In genomic region chr11:9577551-9577950, GRCh38 we compare ENCODE assay signal across 8 cellular contexts. TPM values are rescaled to one million over a fixed set of nuclear protein-coding genes. Genes with fewer than 3 reads are reported as not detected.
DNase-seq lines count a peak whose midpoint lies in the region; ATAC-seq, FAIRE-seq and TF ChIP-seq lines count a peak whose summit lies in the region.

No MANE protein-coding gene starts in this region.

- H3K27me3 ChIP-seq in transverse colon: no peaks in the 10 kb centered on the region

- H3K4me3 ChIP-seq in kidney (ENCODE audit: low read length in 2 of 2) (peak overlapping the region; percentile 45 to 82), transverse colon (peak overlapping the region in 3 of 4 donors; percentile 7 to 92 (median 89))

- H3K27me3 Mint-ChIP-seq in activated naive CD4-positive, alpha-beta T cell treated with anti-CD3 and anti-CD28 coated beads, Interleukin-2, amount 50 U/mL, for 24 hours: peaks cover 4% of the 10 kb centered on the region
- no peaks in the 10 kb centered on the region for H3K27me3 Mint-ChIP-seq in activated T-helper 2 cell treated with anti-CD3 and anti-CD28 coated beads, Interferon-gamma antibody, Interleukin-2, Interleukin-4, amounts not matched to agents 10 μg/mL and 5 μg/mL and 100 μg/mL, durations not matched to agents 14 hours and 24 hours and 36 hours (ENCODE audit: low read depth)

- H3K4me1 ChIP-seq in kidney (ENCODE audit: control insufficient read depth in 1 of 2, insufficient read depth in 1 of 2, low read depth in 1 of 2, low read length in 2 of 2): peaks cover 3 to 6% of the 10 kb centered on the region in 2 donors
- H3K4me1 ChIP-seq in transverse colon: peaks cover 0 to 28% (median 19%) of the 10 kb centered on the region in 4 donors

- TF ChIP-seq CTCF in kidney (IDR thresholded peaks at IDR 0.05; ENCODE audit: borderline replicate concordance, extremely low read depth, insufficient read depth) (no peak), transverse colon (IDR thresholded peaks at IDR 0.05) (no peak)

- 32 to 41% methylated on average over 5 to 7 of the region's 7 CpGs for WGBS in transverse colon (ENCODE audit: low coverage in 1 of 2), 2 donors

- intact Hi-C loops in activated T-helper 2 cell treated with anti-CD3 and anti-CD28 coated beads, Interferon-gamma antibody, Interleukin-2, Interleukin-4, amounts not matched to agents 10 μg/mL and 5 μg/mL and 100 μg/mL, durations not matched to agents 14 hours and 24 hours and 36 hours (cut with micrococcal nuclease): loop anchor here (10.0 kb wide), 2 partner anchors 183 to 893 kb away; partner anchors contain the start of genes RPL27A and TRIM66
- intact Hi-C loops in kidney (cut with DNase I) (no loop called here), transverse colon (cut with DNase I; ENCODE audit: low total_unique reads) (no loop called here)

- no peak for DNase-seq in activated naive CD4-positive, alpha-beta T cell treated with anti-CD3 and anti-CD28 coated beads, Interleukin-2, amount 50 U/mL, for 16 hours
- no peak for DNase-seq in activated T-helper 2 cell treated with anti-CD3 and anti-CD28 coated beads, Interferon-gamma antibody, Interleukin-2, Interleukin-4, amounts not matched to agents 10 μg/mL and 5 μg/mL and 100 μg/mL, durations not matched to agents 14 hours and 24 hours and 36 hours (ENCODE audit: low spot score)
- DNase-seq in kidney (no peak), transverse colon (no peak)

- no peaks in the 10 kb centered on the region for H3K9me3 ChIP-seq in kidney (ENCODE audit: control insufficient read depth in 1 of 2, low read length in 2 of 2)
- H3K9me3 ChIP-seq in transverse colon: no peaks in the 10 kb centered on the region

- FAIRE-seq in kidney (lab: Jason Lieb, UNC): no peak

- H3K36me3 Mint-ChIP-seq in activated naive CD4-positive, alpha-beta T cell treated with anti-CD3 and anti-CD28 coated beads, Interleukin-2, amount 50 U/mL, for 24 hours: peaks cover 24% of the 10 kb centered on the region
- H3K36me3 Mint-ChIP-seq in activated T-helper 2 cell treated with anti-CD3 and anti-CD28 coated beads, Interferon-gamma antibody, Interleukin-2, Interleukin-4, amounts not matched to agents 10 μg/mL and 5 μg/mL and 100 μg/mL, durations not matched to agents 14 hours and 24 hours and 36 hours (ENCODE audit: low read depth): peaks cover 71% of the 10 kb centered on the region

- in situ Hi-C loops in transverse colon (cut with MboI; ENCODE audit: low pct_ligation_motif_present in 1 of 4, low pct_unique_long_range_greater_than_20kb in 1 of 4, low sequenced_read_pairs in 3 of 4): no loop called here

- no peak for TF ChIP-seq POLR2A in transverse colon (IDR thresholded peaks at IDR 0.05)

- TF ChIP-seq EP300 in transverse colon (IDR thresholded peaks at IDR 0.05; ENCODE audit: low read depth): no peak

- H3K4me1 Mint-ChIP-seq in activated naive CD4-positive, alpha-beta T cell treated with anti-CD3 and anti-CD28 coated beads, Interleukin-2, amount 50 U/mL, for 24 hours: peaks cover 20% of the 10 kb centered on the region
- H3K4me1 Mint-ChIP-seq in activated T-helper 2 cell treated with anti-CD3 and anti-CD28 coated beads, Interferon-gamma antibody, Interleukin-2, Interleukin-4, amounts not matched to agents 10 μg/mL and 5 μg/mL and 100 μg/mL, durations not matched to agents 14 hours and 24 hours and 36 hours (ENCODE audit: low read depth): peaks cover 48% of the 10 kb centered on the region

- H3K4me3 Mint-ChIP-seq in activated naive CD4-positive, alpha-beta T cell treated with anti-CD3 and anti-CD28 coated beads, Interleukin-2, amount 50 U/mL, for 24 hours: peak overlapping the region; percentile 63
- H3K4me3 Mint-ChIP-seq in activated T-helper 2 cell treated with anti-CD3 and anti-CD28 coated beads, Interferon-gamma antibody, Interleukin-2, Interleukin-4, amounts not matched to agents 10 μg/mL and 5 μg/mL and 100 μg/mL, durations not matched to agents 14 hours and 24 hours and 36 hours (ENCODE audit: low read depth): peak overlapping the region; percentile 34

- H3K9me3 Mint-ChIP-seq in activated naive CD4-positive, alpha-beta T cell treated with anti-CD3 and anti-CD28 coated beads, Interleukin-2, amount 50 U/mL, for 24 hours: no peaks in the 10 kb centered on the region
- no peaks in the 10 kb centered on the region for H3K9me3 Mint-ChIP-seq in activated T-helper 2 cell treated with anti-CD3 and anti-CD28 coated beads, Interferon-gamma antibody, Interleukin-2, Interleukin-4, amounts not matched to agents 10 μg/mL and 5 μg/mL and 100 μg/mL, durations not matched to agents 14 hours and 24 hours and 36 hours

- ATAC-seq in HG02759 (IDR thresholded peaks at IDR 0.05; ENCODE audit: unreplicated experiment) (no peak), GM21576 (IDR thresholded peaks at IDR 0.05; ENCODE audit: unreplicated experiment) (no peak), HG03460 (IDR thresholded peaks at IDR 0.05; ENCODE audit: unreplicated experiment) (no peak)

- H3K9ac ChIP-seq in kidney (ENCODE audit: low read length in 2 of 2): peak overlapping the region in 1 of 2 donors; percentile 17

- H3K27ac ChIP-seq in kidney (ENCODE audit: low read depth in 2 of 2, low read length in 2 of 2) (peak overlapping the region; percentile 35 to 52), transverse colon (peak overlapping the region; percentile 97 to 98 (median 98))

- peaks cover 3 to 8% of the 10 kb centered on the region in 2 donors for H3K36me3 ChIP-seq in kidney (ENCODE audit: control insufficient read depth in 1 of 2, insufficient read depth in 2 of 2, low read length in 2 of 2)
- peaks cover 0 to 13% (median 4%) of the 10 kb centered on the region in 4 donors for H3K36me3 ChIP-seq in transverse colon

- peak overlapping the region; percentile 48 for H3K27ac Mint-ChIP-seq in activated naive CD4-positive, alpha-beta T cell treated with anti-CD3 and anti-CD28 coated beads, Interleukin-2, amount 50 U/mL, for 24 hours
- H3K27ac Mint-ChIP-seq in activated T-helper 2 cell treated with anti-CD3 and anti-CD28 coated beads, Interferon-gamma antibody, Interleukin-2, Interleukin-4, amounts not matched to agents 10 μg/mL and 5 μg/mL and 100 μg/mL, durations not matched to agents 14 hours and 24 hours and 36 hours: peak overlapping the region; percentile 10

RNA-seq across cellular contexts. Expression of gene WEE1, which starts 4.1 kb away (rescaled TPM):
- total RNA-seq in activated T-helper 2 cell treated with anti-CD3 and anti-CD28 coated beads, Interferon-gamma antibody, Interleukin-2, Interleukin-4, amounts not matched to agents 10 μg/mL and 5 μg/mL and 100 μg/mL, durations not matched to agents 14 hours and 24 hours and 36 hours: 48.6 and 49.6 TPM in 2 replicates
- total RNA-seq in kidney: 33.9 TPM
- 7.9 TPM for polyA plus RNA-seq in kidney (ENCODE audit: insufficient read depth, low read depth, low replicate concordance)
- total RNA-seq in transverse colon: 10 to 100 TPM in 3 of 4 donors, 1 to 10 TPM in 1; 7.9 to 48.2 (median 31.8) TPM
